ENCODE assay signal across 10 cellular contexts in genomic region chr19:55189424-55189823, GRCh38. TPM values are rescaled to one million over a fixed set of nuclear protein-coding genes. Genes with fewer than 3 reads are reported as not detected.
DNase-seq lines count a peak whose midpoint lies in the region; ATAC-seq and TF ChIP-seq lines count a peak whose summit lies in the region.
"Had no signal": no experiment of that assay in that cellular context is flagged by ENCODE, and none has a peak within 500 bp of the region (broad histone marks: within the 10 kb centered on the region; RNA-seq: fewer than 3 reads in every experiment).

No MANE protein-coding gene starts in this region.

- no peak for TF ChIP-seq CTCF in body of pancreas (IDR thresholded peaks at IDR 0.05)
- no peak for TF ChIP-seq CTCF in vagina (IDR thresholded peaks at IDR 0.05)
- no peak for TF ChIP-seq CTCF in GM20000 (IDR thresholded peaks at IDR 0.05; ENCODE audit: extremely low read depth, missing control alignments)

- H3K27me3 Mint-ChIP-seq in T-helper 2 cell treated with Interferon-gamma antibody and Interleukin-4, amounts not matched to agents 5 μg/mL and 100 μg/mL, for 36 hours (ENCODE audit: low read depth): no peaks in the 10 kb centered on the region

- 63 to 66% methylated on average over 15 of the region's 15 CpGs for WGBS in body of pancreas, 2 donors

- H3K27me3 ChIP-seq in body of pancreas: no peaks in the 10 kb centered on the region
- no peaks in the 10 kb centered on the region for H3K27me3 ChIP-seq in vagina
- H3K27me3 ChIP-seq: BLaER1 had no signal

- H3K36me3 Mint-ChIP-seq in T-helper 2 cell treated with Interferon-gamma antibody and Interleukin-4, amounts not matched to agents 5 μg/mL and 100 μg/mL, for 36 hours (ENCODE audit: low read depth): no peaks in the 10 kb centered on the region

- intact Hi-C loops in Right ventricle myocardium inferior (cut with DNase I) (no loop called here), Right ventricle myocardium superior (cut with DNase I) (no loop called here), body of pancreas (cut with DNase I) (no loop called here), vagina (cut with DNase I) (no loop called here)

- H3K4me1 ChIP-seq in body of pancreas (no peaks in the 10 kb centered on the region), vagina (no peaks in the 10 kb centered on the region)

- DNase-seq in Right ventricle myocardium inferior (ENCODE audit: missing footprints) (no peak), Right ventricle myocardium superior (no peak), body of pancreas (peak in 1 of 4 donors; percentile 44), iris pigment epithelial cell (ENCODE audit: low read depth) (peak; percentile 97), vagina (ENCODE audit: extremely low spot score in 2 of 2) (peak in 1 of 2 donors; percentile 93), GM20000 (ENCODE audit: low spot score) (no peak), NCI-H2227 (lab: John Stamatoyannopoulos, UW; ENCODE audit: unreplicated experiment) (no peak)
- DNase-seq in T-helper 2 cell treated with Interferon-gamma antibody and Interleukin-4, amounts not matched to agents 5 μg/mL and 100 μg/mL, for 36 hours (ENCODE audit: low spot score): no peak
- DNase-seq: RPMI8226 had no signal

- TF ChIP-seq POLR2A in body of pancreas (IDR thresholded peaks at IDR 0.05) (no peak), vagina (IDR thresholded peaks at IDR 0.05) (no peak)

- H3K4me3 ChIP-seq in body of pancreas (no peak overlapping the region), vagina (no peak overlapping the region)
- H3K4me3 ChIP-seq: BLaER1 had no signal

- H3K9me3 ChIP-seq in body of pancreas (no peaks in the 10 kb centered on the region), vagina (no peaks in the 10 kb centered on the region)
- H3K9me3 ChIP-seq: BLaER1 had no signal

- no peak overlapping the region for H3K27ac Mint-ChIP-seq in T-helper 2 cell treated with Interferon-gamma antibody and Interleukin-4, amounts not matched to agents 5 μg/mL and 100 μg/mL, for 36 hours

- H3K36me3 ChIP-seq in body of pancreas (replicated peaks in 1 of 2; ENCODE audit: insufficient read depth in 1 of 2, low read depth in 2 of 2) (no peaks in the 10 kb centered on the region), vagina (no peaks in the 10 kb centered on the region)
- H3K36me3 ChIP-seq: BLaER1 had no signal

- H3K9me3 Mint-ChIP-seq in T-helper 2 cell treated with Interferon-gamma antibody and Interleukin-4, amounts not matched to agents 5 μg/mL and 100 μg/mL, for 36 hours: no peaks in the 10 kb centered on the region

- peaks cover 6% of the 10 kb centered on the region for H3K4me1 Mint-ChIP-seq in T-helper 2 cell treated with Interferon-gamma antibody and Interleukin-4, amounts not matched to agents 5 μg/mL and 100 μg/mL, for 36 hours (ENCODE audit: low read depth)

- ATAC-seq in Right ventricle myocardium inferior (peak; percentile 44), Right ventricle myocardium superior (ENCODE audit: poor library complexity) (no peak), body of pancreas (peak; percentile 42)

- no peak overlapping the region for H3K27ac ChIP-seq in body of pancreas
- H3K27ac ChIP-seq in vagina: peak overlapping the region; percentile 63

- no peak overlapping the region for H3K4me3 Mint-ChIP-seq in T-helper 2 cell treated with Interferon-gamma antibody and Interleukin-4, amounts not matched to agents 5 μg/mL and 100 μg/mL, for 36 hours

RNA-seq across cellular contexts. Expression of gene SYT5, which starts 9.3 kb away (rescaled TPM):
- not detected for total RNA-seq in Right ventricle myocardium inferior
- total RNA-seq in Right ventricle myocardium superior: not detected
- under 1 TPM in 1 of 2 donors, not detected in 1; 0.26 TPM for total RNA-seq in body of pancreas
- not detected for total RNA-seq in vagina

RNA-seq across cellular contexts. Expression of gene PTPRH, which starts 19.9 kb away (rescaled TPM):
- total RNA-seq in Right ventricle myocardium inferior (0.87 TPM), Right ventricle myocardium superior (0.54 TPM), body of pancreas (10 to 100 TPM; 14.8 to 15.8 TPM), vagina (4.4 TPM)

RNA-seq across cellular contexts. Expression of gene DNAAF3, which starts 23.0 kb away (rescaled TPM):
- total RNA-seq in Right ventricle myocardium inferior: 0.73 TPM
- total RNA-seq in Right ventricle myocardium superior: 0.59 TPM
- 1 to 10 TPM; 1.6 TPM for total RNA-seq in body of pancreas
- total RNA-seq in vagina: 5.6 TPM

RNA-seq across cellular contexts. Expression of gene TNNI3, which starts 31.9 kb away (rescaled TPM):
- total RNA-seq in Right ventricle myocardium inferior (4,708 TPM), Right ventricle myocardium superior (4,564 TPM), body of pancreas (not detected), vagina (not detected)

RNA-seq across cellular contexts. Expression of gene TMEM86B, which starts 39.1 kb away (rescaled TPM):
- total RNA-seq in Right ventricle myocardium inferior (1.6 TPM), Right ventricle myocardium superior (2.3 TPM), body of pancreas (1 to 10 TPM; 1.6 to 3.0 TPM), vagina (2.9 TPM)
